16 cellular contexts compared by ENCODE assay signal in the genomic region with DNA sequence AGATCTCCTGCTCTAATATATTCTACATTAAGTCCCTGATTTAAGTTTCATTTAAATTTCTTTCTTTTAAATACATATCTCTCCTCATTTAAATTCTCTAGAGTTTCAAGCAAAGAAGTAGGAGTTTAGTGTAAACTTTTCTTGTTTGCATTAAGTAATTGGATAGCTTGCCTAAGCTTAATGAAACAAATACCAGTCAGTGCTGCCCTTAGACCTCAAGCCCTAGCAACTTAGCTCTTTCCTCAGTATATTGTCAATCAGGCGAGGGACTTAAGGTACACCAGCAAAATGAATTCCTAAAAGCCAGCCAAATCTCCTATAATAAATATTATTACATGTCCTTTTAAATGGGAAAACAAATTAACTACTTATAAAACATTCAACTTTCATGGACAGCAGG.
A peak's percentile ranks its signal among the peaks of the same experiment; 100 is the strongest.
DNase-seq lines count a peak whose midpoint lies in the region; TF ChIP-seq lines count a peak whose summit lies in the region.
"Had no signal": no experiment of that assay in that cellular context is flagged by ENCODE, and none has a peak within 500 bp of the region (broad histone marks: within the 10 kb centered on the region; RNA-seq: fewer than 3 reads in every experiment).

No MANE protein-coding gene starts in this region.

- H3K4me3 Mint-ChIP-seq in endodermal cell (no peak overlapping the region), nephron (no peak overlapping the region)
- no peak overlapping the region for H3K4me3 Mint-ChIP-seq in activated CD4-positive, alpha-beta T cell treated with anti-CD3 and anti-CD28 coated beads, Interleukin-2, amount 10 ng/mL, durations not matched to agents 7 days and 5 days
- H3K4me3 Mint-ChIP-seq: B cell; CD8-positive, alpha-beta T cell; GM23338; HFFc6; IgD-negative memory B cell had no signal

- TF ChIP-seq CTCF in KMS-11 (conservative IDR thresholded peaks at IDR 0.05; ENCODE audit: low read depth, low read length) (no peak), endodermal cell (conservative IDR thresholded peaks at IDR 0.05) (no peak), nephron (IDR thresholded peaks at IDR 0.05; ENCODE audit: unreplicated experiment in 3 of 3) (no peak)

- POLR2A ChIA-PET in activated CD4-positive, alpha-beta T cell treated with anti-CD3 and anti-CD28 coated beads, Interleukin-2, amount 10 ng/mL, durations not matched to agents 7 days and 5 days (lab: Charles Lee) = no interaction called here

- H3F3A ChIP-seq in GM23248 (ENCODE audit: insufficient read depth) = no peaks in the 10 kb centered on the region

- H3K4me1 ChIP-seq in KMS-11 (ENCODE audit: low read depth, poor library complexity, severe bottlenecking) (peaks cover 57% of the 10 kb centered on the region), endodermal cell (ENCODE audit: control insufficient read depth, insufficient read depth, low read length) (peaks cover 5% of the 10 kb centered on the region), GM23248 (ENCODE audit: insufficient read depth) (no peaks in the 10 kb centered on the region)

- H3K9me3 ChIP-seq in endodermal cell (ENCODE audit: control insufficient read depth, low read length) (no peaks in the 10 kb centered on the region), GM23248 (ENCODE audit: low read depth) (no peaks in the 10 kb centered on the region)

- DNase-seq in SIG-M5 treated with dmso at 0.1 percent for 504 hours (lab: John Stamatoyannopoulos, UW; ENCODE audit: unreplicated experiment) (peak; percentile 9), SIG-M5 (lab: John Stamatoyannopoulos, UW) (no peak), endodermal cell (no peak), NCI-H2081 (lab: John Stamatoyannopoulos, UW) (no peak), GM23248 (no peak)
- no peak for DNase-seq in activated CD4-positive, alpha-beta T cell treated with anti-CD3 and anti-CD28 coated beads, Interleukin-2, amount 10 ng/mL, durations not matched to agents 7 days and 5 days
- DNase-seq: Calu3; CD8-positive, alpha-beta T cell; HCEC 1CT; HFFc6 had no signal

- H3K27me3 ChIP-seq in KMS-11 (ENCODE audit: insufficient read depth, low read depth) (no peaks in the 10 kb centered on the region), endodermal cell (ENCODE audit: control insufficient read depth, insufficient read depth, low read length, poor library complexity, severe bottlenecking) (no peaks in the 10 kb centered on the region), GM23248 (replicated peaks; ENCODE audit: insufficient read depth) (no peaks in the 10 kb centered on the region)
- H3K27me3 ChIP-seq: BLaER1 treated with 17β-estradiol and CSF1 and Interleukin-3, amounts not matched to agents 10 nM and 100 nM had no signal

- H2AFZ ChIP-seq in KMS-11 (ENCODE audit: low read depth) (no peak overlapping the region), GM23248 (no peak overlapping the region)
- H2AFZ ChIP-seq: GM23338 had no signal

- peaks cover 5% of the 10 kb centered on the region for H3K36me3 Mint-ChIP-seq in endodermal cell (ENCODE audit: low read depth)
- H3K36me3 Mint-ChIP-seq in nephron (ENCODE audit: low read depth) = peaks cover 16% of the 10 kb centered on the region
- peaks cover 4% of the 10 kb centered on the region for H3K36me3 Mint-ChIP-seq in activated CD4-positive, alpha-beta T cell treated with anti-CD3 and anti-CD28 coated beads, Interleukin-2, amount 10 ng/mL, durations not matched to agents 7 days and 5 days (ENCODE audit: low read depth)
- H3K36me3 Mint-ChIP-seq: IgD-negative memory B cell had no signal

- peaks cover 10% of the 10 kb centered on the region for H3K9me3 Mint-ChIP-seq in endodermal cell
- H3K9me3 Mint-ChIP-seq in nephron = no peaks in the 10 kb centered on the region
- H3K9me3 Mint-ChIP-seq in activated CD4-positive, alpha-beta T cell treated with anti-CD3 and anti-CD28 coated beads, Interleukin-2, amount 10 ng/mL, durations not matched to agents 7 days and 5 days = no peaks in the 10 kb centered on the region
- H3K9me3 Mint-ChIP-seq: CD8-positive, alpha-beta T cell; IgD-negative memory B cell had no signal

- peak overlapping the region; percentile 46 for H3K4me2 ChIP-seq in KMS-11
- no peak overlapping the region for H3K4me2 ChIP-seq in GM23248 (ENCODE audit: unreplicated experiment)
- H3K4me2 ChIP-seq: GM23338 had no signal

- no peak overlapping the region for H3K4me3 ChIP-seq in KMS-11 (IDR thresholded peaks at IDR 0.05; ENCODE audit: insufficient read depth, low read depth, low read length)
- peak overlapping the region; percentile 34 for H3K4me3 ChIP-seq in endodermal cell (ENCODE audit: low read length)
- H3K4me3 ChIP-seq in GM23248 = no peak overlapping the region
- H3K4me3 ChIP-seq: BLaER1 treated with 17β-estradiol and CSF1 and Interleukin-3, amounts not matched to agents 10 nM and 100 nM; GM23338 had no signal

- H3K27me3 Mint-ChIP-seq in endodermal cell (ENCODE audit: insufficient read depth) (no peaks in the 10 kb centered on the region), nephron (ENCODE audit: low read depth) (no peaks in the 10 kb centered on the region)
- no peaks in the 10 kb centered on the region for H3K27me3 Mint-ChIP-seq in activated CD4-positive, alpha-beta T cell treated with anti-CD3 and anti-CD28 coated beads, Interleukin-2, amount 10 ng/mL, durations not matched to agents 7 days and 5 days
- H3K27me3 Mint-ChIP-seq: B cell, IgD-negative memory B cell had no signal

- H3K79me2 ChIP-seq in KMS-11 (ENCODE audit: insufficient read depth, low read depth) (peaks cover 6% of the 10 kb centered on the region; the same call in 1 of the 2 replicates), GM23248 (ENCODE audit: insufficient read depth) (peaks cover 40% of the 10 kb centered on the region)

- in situ Hi-C loops in GM23248 (cut with MboI) = no loop called here

- H3K36me3 ChIP-seq in KMS-11 (ENCODE audit: insufficient read depth) = no peaks in the 10 kb centered on the region
- no peaks in the 10 kb centered on the region for H3K36me3 ChIP-seq in endodermal cell (ENCODE audit: control insufficient read depth, insufficient read depth, low read length)
- no peaks in the 10 kb centered on the region for H3K36me3 ChIP-seq in GM23248 (ENCODE audit: low read depth)

- no peaks in the 10 kb centered on the region for H3K9me2 ChIP-seq in GM23248 (ENCODE audit: insufficient read depth)

- WGBS in endodermal cell (ENCODE audit: insufficient coverage in 1 of 2, insufficient read length in 1 of 2), 2 experiments = 71% methylated on average over 1 of the region's 1 CpG; no CpG with 5 or more reads in 1 of the 2 experiments
- WGBS in GM23248 (ENCODE audit: low coverage in 1 of 2, low lambda C conversion rate in 2 of 2, missing lambda C conversion rate in 2 of 2), 2 experiments = 86 to 97% methylated on average over 1 of the region's 1 CpG

- no peak overlapping the region for H3K27ac Mint-ChIP-seq in endodermal cell
- H3K27ac Mint-ChIP-seq in nephron = peak overlapping the region in 2 of 3 experiments; percentile 36 to 77
- H3K27ac Mint-ChIP-seq in activated CD4-positive, alpha-beta T cell treated with anti-CD3 and anti-CD28 coated beads, Interleukin-2, amount 10 ng/mL, durations not matched to agents 7 days and 5 days = no peak overlapping the region
- H3K27ac Mint-ChIP-seq: B cell; CD8-positive, alpha-beta T cell; GM23338; HFFc6; IgD-negative memory B cell had no signal

- CTCF ChIA-PET in activated CD4-positive, alpha-beta T cell treated with anti-CD3 and anti-CD28 coated beads, Interleukin-2, amount 10 ng/mL, durations not matched to agents 7 days and 5 days (lab: Charles Lee) = interaction anchor here (0.7 kb wide), 1 partner anchor 78 kb away, joined by 4 read pairs; no protein-coding TSS in a partner anchor

- H3K27ac ChIP-seq in KMS-11 (peak overlapping the region; percentile 49), endodermal cell (ENCODE audit: low read depth, low read length) (no peak overlapping the region), GM23248 (no peak overlapping the region)

- H3K4me1 Mint-ChIP-seq in endodermal cell = peaks cover 7% of the 10 kb centered on the region
- peaks cover 15% of the 10 kb centered on the region for H3K4me1 Mint-ChIP-seq in nephron
- H3K4me1 Mint-ChIP-seq in activated CD4-positive, alpha-beta T cell treated with anti-CD3 and anti-CD28 coated beads, Interleukin-2, amount 10 ng/mL, durations not matched to agents 7 days and 5 days = peaks cover 3% of the 10 kb centered on the region

- H4K20me1 ChIP-seq in KMS-11 (ENCODE audit: insufficient read depth) (peaks cover 13% of the 10 kb centered on the region; the same call in 1 of the 2 replicates), GM23248 (ENCODE audit: insufficient read depth) (no peaks in the 10 kb centered on the region)

- H3K9ac ChIP-seq in KMS-11 (no peak overlapping the region; the same call in 1 of the 2 replicates), endodermal cell (ENCODE audit: extremely low read depth, low read length, poor library complexity, severe bottlenecking) (no peak overlapping the region), GM23248 (no peak overlapping the region)
- H3K9ac ChIP-seq: BLaER1 treated with 17β-estradiol and CSF1 and Interleukin-3, amounts not matched to agents 10 nM and 100 nM had no signal

Comparison
In these comparisons a context has a peak if more than half of its experiments do, and no peak if none do; other contexts are left out.
1. H3K27ac Mint-ChIP-seq: peak in nephron (2 of 3); none in endodermal cell (single experiment) and activated CD4-positive, alpha-beta T cell treated with anti-CD3 and anti-CD28 coated beads, Interleukin-2, amount 10 ng/mL, durations not matched to agents 7 days and 5 days (single experiment).